In the genomic region with DNA sequence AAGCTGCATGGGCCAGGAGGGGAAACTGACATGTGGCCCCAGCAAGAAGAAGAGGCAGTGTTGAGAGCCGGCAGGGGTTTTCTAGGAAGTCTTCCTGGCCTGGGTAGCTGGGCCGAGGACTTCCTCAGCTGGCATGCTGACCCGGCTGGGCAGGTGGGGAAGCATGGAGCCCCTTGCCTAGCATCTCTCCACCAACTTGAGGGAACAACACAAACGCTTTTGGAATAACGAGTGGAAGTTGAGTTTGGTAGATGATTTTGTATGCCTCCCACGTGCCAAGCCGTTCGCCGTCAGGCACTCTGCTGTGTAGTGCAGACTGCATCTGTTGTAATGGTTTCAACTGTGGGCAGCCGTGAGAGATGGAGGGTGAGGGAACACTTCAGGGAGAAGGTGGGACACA, we compare ENCODE assay signal across 15 cellular contexts. TPM values are rescaled to one million over a fixed set of nuclear protein-coding genes. Genes with fewer than 3 reads are reported as not detected.
DNase-seq lines count a peak whose midpoint lies in the region; ATAC-seq lines count a peak whose summit lies in the region.
"Had no signal": no experiment of that assay in that cellular context is flagged by ENCODE, and none has a peak within 500 bp of the region (broad histone marks: within the 10 kb centered on the region; RNA-seq: fewer than 3 reads in every experiment).

No MANE protein-coding gene starts in this region.

- CTCF ChIA-PET in activated naive CD4-positive, alpha-beta T cell treated with anti-CD3 and anti-CD28 coated beads for 36 hours (lab: Charles Lee) = interaction anchor here (2.6 kb wide), 1 partner anchor 346 kb away, joined by 9 read pairs; no protein-coding TSS in a partner anchor

- peaks cover 4 to 17% of the 10 kb centered on the region in 2 donors for H3K36me3 Mint-ChIP-seq in activated naive CD4-positive, alpha-beta T cell treated with anti-CD3 and anti-CD28 coated beads, Interleukin-2, amount 50 U/mL, for 72 hours
- H3K36me3 Mint-ChIP-seq in activated naive CD4-positive, alpha-beta T cell treated with anti-CD3 and anti-CD28 coated beads for 36 hours (ENCODE audit: low read depth) = peaks cover 5% of the 10 kb centered on the region
- peaks cover 5% of the 10 kb centered on the region for H3K36me3 Mint-ChIP-seq in T-helper 17 cell (ENCODE audit: low read depth)
- peaks cover 42% of the 10 kb centered on the region for H3K36me3 Mint-ChIP-seq in effector memory CD8-positive, alpha-beta T cell (ENCODE audit: insufficient read depth)

- H3K27me3 Mint-ChIP-seq in activated naive CD4-positive, alpha-beta T cell treated with anti-CD3 and anti-CD28 coated beads for 36 hours (ENCODE audit: low read depth) = no peaks in the 10 kb centered on the region
- no peaks in the 10 kb centered on the region for H3K27me3 Mint-ChIP-seq in T-helper 17 cell
- no peaks in the 10 kb centered on the region for H3K27me3 Mint-ChIP-seq in effector memory CD8-positive, alpha-beta T cell

- H3K4me1 Mint-ChIP-seq in activated naive CD4-positive, alpha-beta T cell treated with anti-CD3 and anti-CD28 coated beads for 36 hours (ENCODE audit: low read depth) = peaks cover 59% of the 10 kb centered on the region
- H3K4me1 Mint-ChIP-seq in T-helper 17 cell = peaks cover 65% of the 10 kb centered on the region
- peaks cover 74 to 84% of the 10 kb centered on the region in 2 donors for H3K4me1 Mint-ChIP-seq in effector memory CD8-positive, alpha-beta T cell (ENCODE audit: low read depth in 2 of 2)

- peak in 1 of 2 donors; percentile 47 for DNase-seq in activated naive CD4-positive, alpha-beta T cell treated with anti-CD3 and anti-CD28 coated beads, Interleukin-2, amount 50 U/mL, for 72 hours (ENCODE audit: low spot score in 2 of 2)
- DNase-seq in activated naive CD4-positive, alpha-beta T cell treated with anti-CD3 and anti-CD28 coated beads for 36 hours = no peak
- DNase-seq in T-helper 17 cell = no peak
- DNase-seq in effector memory CD8-positive, alpha-beta T cell = no peak
- peak in 7 of 10 donors; percentile 28 to 89 (median 49) for DNase-seq in posterior cingulate gyrus
- DNase-seq in NCI-H1930 (lab: John Stamatoyannopoulos, UW) = no peak
- DNase-seq in stimulated activated CD4-positive, alpha-beta T cell treated with anti-CD3 and anti-CD28 coated beads, Interleukin-1b, Interleukin-23, amount 100 ng/mL, for 48 hours = no peak
- no peak for DNase-seq in NCI-H345 (lab: John Stamatoyannopoulos, UW)
- DNase-seq: GDM1; hippocampal formation; MG63; NK-92 treated with Interleukin-12 subunit alpha and Interleukin-12 subunit beta, amount 100 ng/mL, for 24 hours; ovary; stimulated activated CD4-positive, alpha-beta T cell treated with anti-CD3 and anti-CD28 coated beads, Interleukin-2, amount 100 ng/mL, for 48 hours had no signal

- no peak for ATAC-seq in activated naive CD4-positive, alpha-beta T cell treated with anti-CD3 and anti-CD28 coated beads, Interleukin-2, amount 50 U/mL, for 72 hours
- ATAC-seq in T-helper 17 cell = no peak
- no peak for ATAC-seq in effector memory CD8-positive, alpha-beta T cell (replicated peaks)
- ATAC-seq: GM12878 had no signal

- no peaks in the 10 kb centered on the region for H3K9me3 ChIP-seq in T-helper 17 cell (ENCODE audit: control insufficient read depth, low read length, poor library complexity, severe bottlenecking)
- H3K9me3 ChIP-seq: MG63, ovary had no signal

- H3K27ac Mint-ChIP-seq in activated naive CD4-positive, alpha-beta T cell treated with anti-CD3 and anti-CD28 coated beads, Interleukin-2, amount 50 U/mL, for 72 hours = peak overlapping the region; percentile 82 to 89
- H3K27ac Mint-ChIP-seq in activated naive CD4-positive, alpha-beta T cell treated with anti-CD3 and anti-CD28 coated beads for 36 hours = no peak overlapping the region
- peak overlapping the region; percentile 96 for H3K27ac Mint-ChIP-seq in T-helper 17 cell
- peak overlapping the region; percentile 88 to 92 for H3K27ac Mint-ChIP-seq in effector memory CD8-positive, alpha-beta T cell

- H3K4me3 Mint-ChIP-seq in activated naive CD4-positive, alpha-beta T cell treated with anti-CD3 and anti-CD28 coated beads for 36 hours = no peak overlapping the region
- peak overlapping the region; percentile 92 for H3K4me3 Mint-ChIP-seq in T-helper 17 cell
- H3K4me3 Mint-ChIP-seq in effector memory CD8-positive, alpha-beta T cell = peak overlapping the region; percentile 76 to 82

- no peaks in the 10 kb centered on the region for H3K9me3 Mint-ChIP-seq in activated naive CD4-positive, alpha-beta T cell treated with anti-CD3 and anti-CD28 coated beads, Interleukin-2, amount 50 U/mL, for 72 hours
- H3K9me3 Mint-ChIP-seq in activated naive CD4-positive, alpha-beta T cell treated with anti-CD3 and anti-CD28 coated beads for 36 hours = no peaks in the 10 kb centered on the region
- no peaks in the 10 kb centered on the region for H3K9me3 Mint-ChIP-seq in effector memory CD8-positive, alpha-beta T cell

- intact Hi-C loops in activated naive CD4-positive, alpha-beta T cell treated with anti-CD3 and anti-CD28 coated beads for 36 hours (cut with micrococcal nuclease) = no loop called here
- intact Hi-C loops in posterior cingulate gyrus (cut with DNase I) = no loop called here

RNA-seq across cellular contexts. Expression of a gene that starts 7.3 kb away (rescaled TPM):
- 10 to 100 TPM; 11.9 to 12.3 TPM for total RNA-seq in activated naive CD4-positive, alpha-beta T cell treated with anti-CD3 and anti-CD28 coated beads, Interleukin-2, amount 50 U/mL, for 72 hours
- 1 to 10 TPM; 8.3 to 8.6 TPM for total RNA-seq in activated naive CD4-positive, alpha-beta T cell treated with anti-CD3 and anti-CD28 coated beads for 36 hours
- 10 to 100 TPM; 17.6 to 20.4 TPM for total RNA-seq in T-helper 17 cell

Comparison
In these comparisons a context has a peak if more than half of its experiments do, and no peak if none do; other contexts are left out.
1. DNase-seq: peak in posterior cingulate gyrus (7 of 10); none in activated naive CD4-positive, alpha-beta T cell treated with anti-CD3 and anti-CD28 coated beads for 36 hours (single experiment), T-helper 17 cell (0 of 3), effector memory CD8-positive, alpha-beta T cell (0 of 3), NCI-H1930 (0 of 2), stimulated activated CD4-positive, alpha-beta T cell treated with anti-CD3 and anti-CD28 coated beads, Interleukin-1b, Interleukin-23, amount 100 ng/mL, for 48 hours (single experiment) and NCI-H345 (single experiment).